ENCODE assay signal across 8 cellular contexts in genomic region chr2:224025874-224026273, GRCh38. TPM values are rescaled to one million over a fixed set of nuclear protein-coding genes. Genes with fewer than 3 reads are reported as not detected.
A peak's percentile ranks its signal among the peaks of the same experiment; 100 is the strongest.
DNase-seq lines count a peak whose midpoint lies in the region; ATAC-seq and TF ChIP-seq lines count a peak whose summit lies in the region.

No MANE protein-coding gene starts in this region.

- H3K27me3 Mint-ChIP-seq in glutamatergic neuron (ENCODE audit: unreplicated experiment), result peaks cover 3% of the 10 kb centered on the region

- no peaks in the 10 kb centered on the region for H3K4me1 ChIP-seq in left lung
- peaks cover 0 to 40% (median 9%) of the 10 kb centered on the region in 3 donors for H3K4me1 ChIP-seq in esophagus squamous epithelium

- no peak for TF ChIP-seq POLR2A in esophagus squamous epithelium (IDR thresholded peaks at IDR 0.05)

- H3K4me3 ChIP-seq in left lung (no peak overlapping the region), esophagus squamous epithelium (no peak overlapping the region)

- no peaks in the 10 kb centered on the region for H3K4me1 Mint-ChIP-seq in glutamatergic neuron (ENCODE audit: low read depth, unreplicated experiment)

- 51 to 76% methylated on average over 7 of the region's 7 CpGs for WGBS in esophagus squamous epithelium, 2 donors

- H3K9me3 ChIP-seq in left lung, result no peaks in the 10 kb centered on the region
- no peaks in the 10 kb centered on the region for H3K9me3 ChIP-seq in esophagus squamous epithelium

- H3K9me3 Mint-ChIP-seq in glutamatergic neuron (ENCODE audit: unreplicated experiment), result no peaks in the 10 kb centered on the region

- TF ChIP-seq CTCF in left lung (IDR thresholded peaks at IDR 0.05) (no peak), esophagus squamous epithelium (IDR thresholded peaks at IDR 0.05) (no peak), glutamatergic neuron (IDR thresholded peaks at IDR 0.05; ENCODE audit: partially characterized antibody, unreplicated experiment) (no peak)

- no peak overlapping the region for H3K27ac Mint-ChIP-seq in glutamatergic neuron (ENCODE audit: unreplicated experiment)

- H3K4me3 Mint-ChIP-seq in glutamatergic neuron (ENCODE audit: unreplicated experiment), result no peak overlapping the region

- peak; percentile 79 for DNase-seq in activated effector memory CD4-positive, alpha-beta T cell treated with anti-CD3 and anti-CD28 coated beads, Interleukin-2, amount 50 U/mL, for 16 hours
- DNase-seq in activated effector memory CD4-positive, alpha-beta T cell treated with Interleukin-2 at 50 U/mL for 16 hours, result no peak
- peak; percentile 46 for DNase-seq in activated CD4-positive, alpha-beta T cell treated with anti-CD3 and anti-CD28 coated beads for 1 hour
- no peak for DNase-seq in left lung
- DNase-seq in NCI-H226, result no peak
- no peak for DNase-seq in esophagus squamous epithelium (lab: John Stamatoyannopoulos, UW)
- no peak for DNase-seq in glutamatergic neuron

- no peaks in the 10 kb centered on the region for H3K27me3 ChIP-seq in left lung
- H3K27me3 ChIP-seq in esophagus squamous epithelium, result no peaks in the 10 kb centered on the region

- H3K36me3 Mint-ChIP-seq in glutamatergic neuron (ENCODE audit: unreplicated experiment), result no peaks in the 10 kb centered on the region

- ATAC-seq in HG03439 (IDR thresholded peaks at IDR 0.05; ENCODE audit: unreplicated experiment) (peak; percentile 74), left lung (peak; percentile 59)

- H3K27ac ChIP-seq in left lung, result no peak overlapping the region
- no peak overlapping the region for H3K27ac ChIP-seq in esophagus squamous epithelium

- intact Hi-C loops in left lung (cut with DNase I) (no loop called here), esophagus squamous epithelium (cut with DNase I) (no loop called here)

- no peaks in the 10 kb centered on the region for H3K36me3 ChIP-seq in left lung
- no peaks in the 10 kb centered on the region for H3K36me3 ChIP-seq in esophagus squamous epithelium

RNA-seq across cellular contexts. Expression of gene SERPINE2, which starts 13.2 kb away (rescaled TPM):
- total RNA-seq in left lung (10 to 100 TPM; 21.7 to 28.5 TPM), esophagus squamous epithelium (10 to 100 TPM; 18.3 to 43.8 (median 22.1) TPM), glutamatergic neuron (ENCODE audit: unreplicated experiment) (24.6 TPM)

Comparison
In these comparisons a context has a peak if more than half of its experiments do, and no peak if none do; other contexts are left out.
1. DNase-seq: peak in activated effector memory CD4-positive, alpha-beta T cell treated with anti-CD3 and anti-CD28 coated beads, Interleukin-2, amount 50 U/mL, for 16 hours (single experiment) and activated CD4-positive, alpha-beta T cell treated with anti-CD3 and anti-CD28 coated beads for 1 hour (single experiment); none in activated effector memory CD4-positive, alpha-beta T cell treated with Interleukin-2 at 50 U/mL for 16 hours (single experiment), left lung (0 of 2), NCI-H226 (single experiment), esophagus squamous epithelium (single experiment) and glutamatergic neuron (single experiment).